ENCODE assay signal across 1 cellular context in genomic region chr9:129584136-129584535, GRCh38.
TF ChIP-seq lines count a peak whose summit lies in the region.

No MANE protein-coding gene starts in this region.

TF ChIP-seq in SK-N-SH, 30 proteins besides CTCF, POLR2A, EP300 and RAD21 (continued from another document):
- TF ChIP-seq USF2 (IDR thresholded peaks at IDR 0.05; ENCODE audit: borderline replicate concordance, low read depth, low read length) (peak; percentile 61; the same call in 1 of the 2 replicates), RXRA (IDR thresholded peaks at IDR 0.05; ENCODE audit: borderline replicate concordance, low read depth) (no peak), SMC3 (IDR thresholded peaks at IDR 0.05; ENCODE audit: low read depth, low read length) (no peak)
TF ChIP-seq in SK-N-SH: peak in this region for 4.
